Comparison of ENCODE assay signal across 9 cellular contexts in the genomic region with DNA sequence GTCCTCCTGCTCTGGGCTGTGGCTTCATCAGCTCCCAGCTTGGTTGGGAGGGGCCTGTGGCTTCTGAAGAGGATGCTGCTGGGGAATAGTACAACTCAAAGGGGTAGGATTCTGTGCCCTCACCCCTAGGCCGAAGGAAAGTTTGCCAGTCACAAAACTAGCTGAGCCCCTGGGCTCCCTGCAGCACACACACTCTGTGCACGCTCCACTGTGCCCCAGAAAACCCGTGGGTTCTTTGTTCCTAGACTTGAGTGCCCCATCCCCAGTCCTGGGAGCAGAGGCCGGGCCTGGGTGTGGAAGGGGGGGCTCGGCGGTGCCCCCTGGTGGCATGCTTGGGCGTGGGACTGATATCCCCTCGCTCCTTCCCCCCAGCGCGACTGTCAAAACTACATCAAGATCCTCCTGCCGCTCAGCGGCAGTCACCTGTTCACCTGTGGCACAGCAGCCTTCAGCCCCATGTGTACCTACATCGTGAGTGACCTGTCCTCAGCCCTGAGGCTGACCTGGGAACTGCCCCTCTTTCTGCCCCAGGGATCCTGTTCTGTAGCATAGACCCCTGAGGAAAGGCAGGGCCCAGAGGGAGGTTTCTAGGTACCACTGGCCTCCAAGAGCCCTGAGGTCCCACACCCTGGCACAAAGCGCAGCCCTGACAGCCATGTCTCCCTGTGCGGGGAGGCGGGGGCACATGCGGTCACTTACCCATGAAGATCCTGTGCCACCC. TPM values are rescaled to one million over a fixed set of nuclear protein-coding genes. Genes with fewer than 3 reads are reported as not detected.
DNase-seq lines count a peak whose midpoint lies in the region; ATAC-seq and TF ChIP-seq lines count a peak whose summit lies in the region.
"Had no signal": no experiment of that assay in that cellular context is flagged by ENCODE, and none has a peak within 500 bp of the region (broad histone marks: within the 10 kb centered on the region; RNA-seq: fewer than 3 reads in every experiment).

No MANE protein-coding gene starts in this region.

- H4K8ac ChIP-seq in neuronal stem cell (ENCODE audit: low read depth, low read length) = no peak overlapping the region

- H3K4me3 ChIP-seq in DOHH2 (ENCODE audit: low read length) (no peak overlapping the region), MM.1S (ENCODE audit: low read length) (no peak overlapping the region), neuronal stem cell (ENCODE audit: low read length in 2 of 2) (no peak overlapping the region)

- H3K27me3 ChIP-seq in DOHH2 (ENCODE audit: control insufficient read depth, low read length) (no peaks in the 10 kb centered on the region), MM.1S (replicated peaks; ENCODE audit: insufficient read depth, low read length) (no peaks in the 10 kb centered on the region), neuronal stem cell (ENCODE audit: control insufficient read depth in 3 of 3, insufficient read depth in 3 of 3, low read depth in 1 of 3, low read length in 3 of 3) (no peaks in the 10 kb centered on the region)

- peaks cover 8% of the 10 kb centered on the region for H3K4me1 Mint-ChIP-seq in activated CD8-positive, alpha-beta T cell treated with anti-CD3 and anti-CD28 coated beads for 36 hours (ENCODE audit: low read depth)

- no peaks in the 10 kb centered on the region; the same call in 1 of the 2 replicates for H3F3A ChIP-seq in DOHH2 (ENCODE audit: control insufficient read depth, insufficient read depth)
- no peaks in the 10 kb centered on the region for H3F3A ChIP-seq in MM.1S (ENCODE audit: insufficient read depth, low read length)

- H2BK5ac ChIP-seq in neuronal stem cell (ENCODE audit: low read length) = no peak overlapping the region

- no peak overlapping the region for H3K27ac Mint-ChIP-seq in activated CD8-positive, alpha-beta T cell treated with anti-CD3 and anti-CD28 coated beads for 36 hours

- H3K9ac ChIP-seq in MM.1S (ENCODE audit: low read length) (no peak overlapping the region), neuronal stem cell (ENCODE audit: low read depth, low read length, poor library complexity) (no peak overlapping the region)

- H3K23ac ChIP-seq in neuronal stem cell (ENCODE audit: low read depth, low read length, poor library complexity) = peak overlapping the region; percentile 86

- H3K79me1 ChIP-seq in neuronal stem cell (ENCODE audit: low read depth, low read length) = peaks cover 3% of the 10 kb centered on the region

- H3K9me3 Mint-ChIP-seq in activated CD8-positive, alpha-beta T cell treated with anti-CD3 and anti-CD28 coated beads for 36 hours = no peaks in the 10 kb centered on the region

- POLR2A ChIA-PET in activated CD8-positive, alpha-beta T cell treated with anti-CD3 and anti-CD28 coated beads for 36 hours (lab: Charles Lee) = interaction anchor here (1.2 kb wide), 1 partner anchor 19 kb away, joined by 3 read pairs; the partner anchor contains the start of gene SEMA4B

- H3K36me3 Mint-ChIP-seq in activated CD8-positive, alpha-beta T cell treated with anti-CD3 and anti-CD28 coated beads for 36 hours (ENCODE audit: low read depth) = no peaks in the 10 kb centered on the region

- H2BK120ac ChIP-seq in neuronal stem cell (ENCODE audit: low read depth, low read length) = no peak overlapping the region

- H4K20me1 ChIP-seq in DOHH2 (ENCODE audit: control insufficient read depth, insufficient read depth, low read depth, low read length) (no peaks in the 10 kb centered on the region), MM.1S (ENCODE audit: insufficient read depth, low read length) (no peaks in the 10 kb centered on the region)

- CTCF ChIA-PET in activated CD8-positive, alpha-beta T cell treated with anti-CD3 and anti-CD28 coated beads for 36 hours (lab: Charles Lee) = interaction anchor here (0.8 to 2.5 kb wide), 11 partner anchors 12 to 80 kb away, joined by 3 to 13 read pairs (median 4); partner anchors contain the start of gene CIB1

- H2AFZ ChIP-seq in MM.1S (ENCODE audit: low read length) (no peak overlapping the region), neuronal stem cell (ENCODE audit: low read length) (no peak overlapping the region)

- no peaks in the 10 kb centered on the region for H3K9me2 ChIP-seq in DOHH2 (replicated peaks; ENCODE audit: control insufficient read depth, low read length)
- no peaks in the 10 kb centered on the region for H3K9me2 ChIP-seq in MM.1S (replicated peaks; ENCODE audit: insufficient read depth, low read length)

- peak overlapping the region; percentile 47 for H2AK5ac ChIP-seq in neuronal stem cell (ENCODE audit: low read depth, low read length)

- peaks cover 42% of the 10 kb centered on the region for H3K4me1 ChIP-seq in DOHH2 (ENCODE audit: control insufficient read depth, low read length)
- no peaks in the 10 kb centered on the region for H3K4me1 ChIP-seq in MM.1S (ENCODE audit: low read length)
- H3K4me1 ChIP-seq in neuronal stem cell (ENCODE audit: control insufficient read depth in 2 of 2, insufficient read depth in 1 of 2, low read depth in 1 of 2, low read length in 2 of 2) = no peaks in the 10 kb centered on the region

- H3K4ac ChIP-seq in neuronal stem cell (ENCODE audit: low read length) = no peak overlapping the region

- no peak overlapping the region for H3K14ac ChIP-seq in neuronal stem cell (ENCODE audit: low read length)

- H3K9me3 ChIP-seq in DOHH2 (ENCODE audit: control insufficient read depth, insufficient read depth, low read length) = no peaks in the 10 kb centered on the region
- no peaks in the 10 kb centered on the region for H3K9me3 ChIP-seq in MM.1S (replicated peaks; ENCODE audit: insufficient read depth, low read length)
- H3K9me3 ChIP-seq in neuronal stem cell (replicated peaks in 1 of 2; ENCODE audit: control insufficient read depth in 2 of 2, insufficient read depth in 1 of 2, low read depth in 1 of 2, low read length in 2 of 2) = no peaks in the 10 kb centered on the region

- H3K36me3 ChIP-seq in DOHH2 (ENCODE audit: control insufficient read depth, low read length) (0 out of 2 replicates have a peak, but pooled peaks cover 2% of the 10 kb centered on the region), MM.1S (replicated peaks; ENCODE audit: insufficient read depth, low read length) (no peaks in the 10 kb centered on the region), neuronal stem cell (replicated peaks in 1 of 2; ENCODE audit: control insufficient read depth in 2 of 2, insufficient read depth in 2 of 2, low read length in 2 of 2) (peaks cover 20 to 40% of the 10 kb centered on the region in 2 donors)

- H3K27ac ChIP-seq in DOHH2 (ENCODE audit: low read depth, low read length) (no peak overlapping the region), MM.1S (ENCODE audit: low read length) (no peak overlapping the region), epithelial cell of prostate (peak overlapping the region; percentile 99), neuronal stem cell (replicated peaks; ENCODE audit: low read length) (no peak overlapping the region)

- no peak overlapping the region for H4K91ac ChIP-seq in neuronal stem cell (ENCODE audit: low read depth, low read length, poor library complexity)

- H3K27me3 Mint-ChIP-seq in activated CD8-positive, alpha-beta T cell treated with anti-CD3 and anti-CD28 coated beads for 36 hours = no peaks in the 10 kb centered on the region

- TF ChIP-seq CTCF in DOHH2 (IDR thresholded peaks at IDR 0.05; ENCODE audit: low read depth, low read length, poor library complexity, severe bottlenecking) (peak; percentile 90), MM.1S (IDR thresholded peaks at IDR 0.05; ENCODE audit: low read length) (peak; percentile 60)
- TF ChIP-seq CTCF in activated CD8-positive, alpha-beta T cell treated with anti-CD3 and anti-CD28 coated beads for 36 hours (IDR thresholded peaks at IDR 0.05) = peak; percentile 72

- peak; percentile 94 for ATAC-seq in activated CD8-positive, alpha-beta T cell treated with anti-CD3 and anti-CD28 coated beads for 36 hours
- no peak for ATAC-seq in HG03457 (IDR thresholded peaks at IDR 0.05; ENCODE audit: unreplicated experiment)

- intact Hi-C loops in activated CD8-positive, alpha-beta T cell treated with anti-CD3 and anti-CD28 coated beads for 36 hours (cut with micrococcal nuclease) = no loop called here

- no peak overlapping the region for H2BK12ac ChIP-seq in neuronal stem cell (ENCODE audit: low read length)

- H3K4me3 Mint-ChIP-seq in activated CD8-positive, alpha-beta T cell treated with anti-CD3 and anti-CD28 coated beads for 36 hours = no peak overlapping the region

- H3K18ac ChIP-seq in neuronal stem cell (ENCODE audit: low read length) = no peak overlapping the region

- H3K4me2 ChIP-seq in DOHH2 (ENCODE audit: low read length) (no peak overlapping the region), MM.1S (ENCODE audit: low read depth, low read length) (no peak overlapping the region), neuronal stem cell (ENCODE audit: insufficient read depth, low read length, poor library complexity, severe bottlenecking) (no peak overlapping the region)

- no peaks in the 10 kb centered on the region for H3K79me2 ChIP-seq in DOHH2 (ENCODE audit: control insufficient read depth, low read length)
- peaks cover 14% of the 10 kb centered on the region for H3K79me2 ChIP-seq in MM.1S (ENCODE audit: low read length)

- H2BK15ac ChIP-seq in neuronal stem cell (ENCODE audit: low read length) = no peak overlapping the region

- WGBS in neuronal stem cell (ENCODE audit: extremely low coverage in 2 of 2, insufficient read length in 2 of 2, insufficient replicate concordance in 1 of 2), 2 donors = no CpG with 5 or more reads among the region's 17 CpGs

- DNase-seq in MM.1S = peak; percentile 9
- DNase-seq in activated CD8-positive, alpha-beta T cell treated with anti-CD3 and anti-CD28 coated beads for 36 hours = peak; percentile 82
- no peak for DNase-seq in epithelial cell of prostate (ENCODE audit: low read depth, low spot score)
- peak; percentile 36 for DNase-seq in neuronal stem cell (ENCODE audit: low spot score)
- no peak for DNase-seq in GOT3 (lab: John Stamatoyannopoulos, UW)
- DNase-seq in NCI-H1092 (lab: John Stamatoyannopoulos, UW) = no peak

RNA-seq across cellular contexts. Expression of gene CIB1, which starts 14.2 kb away (rescaled TPM):
- 100 to 1,000 TPM; 151 to 154 TPM for total RNA-seq in activated CD8-positive, alpha-beta T cell treated with anti-CD3 and anti-CD28 coated beads for 36 hours
- polyA plus RNA-seq in neuronal stem cell (2013, experiment 1 of 2) = 18.7 TPM
- 18.6 TPM for polyA plus RNA-seq in neuronal stem cell (2013, experiment 2 of 2)

RNA-seq across cellular contexts. Expression of gene GDPGP1, which starts 14.4 kb away (rescaled TPM):
- total RNA-seq in activated CD8-positive, alpha-beta T cell treated with anti-CD3 and anti-CD28 coated beads for 36 hours = 1 to 10 TPM; 5.2 to 6.4 TPM
- 1.2 TPM for polyA plus RNA-seq in neuronal stem cell (2013, experiment 1 of 2)
- 1.6 TPM for polyA plus RNA-seq in neuronal stem cell (2013, experiment 2 of 2)

RNA-seq across cellular contexts. Expression of gene SEMA4B, which starts 18.5 kb away (rescaled TPM):
- total RNA-seq in activated CD8-positive, alpha-beta T cell treated with anti-CD3 and anti-CD28 coated beads for 36 hours = 1 to 10 TPM; 5.3 to 6.2 TPM
- polyA plus RNA-seq in neuronal stem cell (2013, experiment 1 of 2) = 15.2 TPM
- 15.6 TPM for polyA plus RNA-seq in neuronal stem cell (2013, experiment 2 of 2)

RNA-seq across cellular contexts. Expression of gene TTLL13, which starts 29.8 kb away (rescaled TPM):
- 1 to 10 TPM in 1 of 2 experiments, under 1 TPM in 1; 0.20 to 1.1 TPM for total RNA-seq in activated CD8-positive, alpha-beta T cell treated with anti-CD3 and anti-CD28 coated beads for 36 hours
- 0.32 TPM for polyA plus RNA-seq in neuronal stem cell (2013, experiment 1 of 2)
- 0.10 TPM for polyA plus RNA-seq in neuronal stem cell (2013, experiment 2 of 2)
- total RNA-seq: pulmonary artery endothelial cell had no signal

RNA-seq across cellular contexts. Expression of gene NGRN, which starts 45.9 kb away (rescaled TPM):
- 10 to 100 TPM; 22.2 to 23.1 TPM for total RNA-seq in activated CD8-positive, alpha-beta T cell treated with anti-CD3 and anti-CD28 coated beads for 36 hours
- 106 TPM for polyA plus RNA-seq in neuronal stem cell (2013, experiment 1 of 2)
- 104 TPM for polyA plus RNA-seq in neuronal stem cell (2013, experiment 2 of 2)

Comparison
In these comparisons a context has a peak if more than half of its experiments do, and no peak if none do; other contexts are left out.
1. DNase-seq: peak in MM.1S (single experiment), activated CD8-positive, alpha-beta T cell treated with anti-CD3 and anti-CD28 coated beads for 36 hours (single experiment) and neuronal stem cell (single experiment); none in epithelial cell of prostate (single experiment), GOT3 (single experiment) and NCI-H1092 (single experiment).
2. Peak in every context shown above with its lines, with median percentiles within 50 percentile points of each other: CTCF ChIP-seq.